18 cellular contexts compared by ENCODE assay signal in genomic region chr1:46449223-46450159, GRCh38. TPM values are rescaled to one million over a fixed set of nuclear protein-coding genes. Genes with fewer than 3 reads are reported as not detected.
DNase-seq lines count a peak whose midpoint lies in the region; ATAC-seq and TF ChIP-seq lines count a peak whose summit lies in the region.
"Had no signal": no experiment of that assay in that cellular context is flagged by ENCODE, and none has a peak within 500 bp of the region (broad histone marks: within the 10 kb centered on the region; RNA-seq: fewer than 3 reads in every experiment).

No MANE protein-coding gene starts in this region.

- H3K4me1 Mint-ChIP-seq in activated CD8-positive, alpha-beta memory T cell treated with anti-CD3 and anti-CD28 coated beads, Interleukin-2, amount 10 ng/mL, durations not matched to agents 7 days and 5 days: peaks cover 7% of the 10 kb centered on the region
- peaks cover 7% of the 10 kb centered on the region for H3K4me1 Mint-ChIP-seq in activated T-helper 17 cell treated with anti-CD3 and anti-CD28 coated beads, Interleukin-2, amount 50 U/mL, for 72 hours

- peak; percentile 32 for ATAC-seq in activated CD8-positive, alpha-beta memory T cell treated with anti-CD3 and anti-CD28 coated beads, Interleukin-2, amount 10 ng/mL, durations not matched to agents 7 days and 5 days
- peak; percentile 49 for ATAC-seq in activated T-helper 17 cell treated with anti-CD3 and anti-CD28 coated beads, Interleukin-2, amount 50 U/mL, for 72 hours (replicated peaks)
- ATAC-seq in HG03045 (IDR thresholded peaks at IDR 0.05; ENCODE audit: unreplicated experiment): no peak
- no peak for ATAC-seq in Right ventricle myocardium superior (ENCODE audit: poor library complexity)
- ATAC-seq: A549 had no signal

- no peaks in the 10 kb centered on the region for H3K9me3 ChIP-seq in spleen
- H3K9me3 ChIP-seq: A549, Caco-2 had no signal

- no peak overlapping the region for H3K27ac ChIP-seq in spleen
- H3K27ac ChIP-seq: GM23248, KMS-11 had no signal

- no peak for DNase-seq in activated CD8-positive, alpha-beta memory T cell treated with anti-CD3 and anti-CD28 coated beads, Interleukin-2, amount 10 ng/mL, durations not matched to agents 7 days and 5 days
- no peak for DNase-seq in activated CD8-positive, alpha-beta memory T cell treated with anti-CD3 and anti-CD28 coated beads for 24 hours
- peak; percentile 27 for DNase-seq in MV-4-11 (lab: John Stamatoyannopoulos, UW)
- DNase-seq in spleen: peak; percentile 56
- DNase-seq in stimulated activated CD8-positive, alpha-beta memory T cell treated with anti-CD3 and anti-CD28 coated beads, Interleukin-4, amount 100 ng/mL, for 48 hours: no peak
- DNase-seq in Right ventricle myocardium superior: no peak
- DNase-seq: Caco-2, DMS53, GM23248, NCI-H1930, NCI-H2171 treated with DMSO at 0.1 percent for 48 hours, NCI-H510A, RPMI8226 had no signal

- H3K4me3 Mint-ChIP-seq in activated CD8-positive, alpha-beta memory T cell treated with anti-CD3 and anti-CD28 coated beads, Interleukin-2, amount 10 ng/mL, durations not matched to agents 7 days and 5 days: no peak overlapping the region
- H3K4me3 Mint-ChIP-seq in activated T-helper 17 cell treated with anti-CD3 and anti-CD28 coated beads, Interleukin-2, amount 50 U/mL, for 72 hours: no peak overlapping the region

- H3K4me3 ChIP-seq in spleen: no peak overlapping the region
- H3K4me3 ChIP-seq: A549, GM23248 had no signal

- H3K27me3 Mint-ChIP-seq in activated CD8-positive, alpha-beta memory T cell treated with anti-CD3 and anti-CD28 coated beads, Interleukin-2, amount 10 ng/mL, durations not matched to agents 7 days and 5 days: peaks cover 67% of the 10 kb centered on the region
- H3K27me3 Mint-ChIP-seq in activated T-helper 17 cell treated with anti-CD3 and anti-CD28 coated beads, Interleukin-2, amount 50 U/mL, for 72 hours: peaks cover 49% of the 10 kb centered on the region

- 63 to 70% (median 65%) methylated on average over 6 of the region's 6 CpGs for WGBS in spleen, 5 donors

- no peak for TF ChIP-seq CTCF in spleen (IDR thresholded peaks at IDR 0.05 in 8 of 11, conservative IDR thresholded peaks at IDR 0.05 in 3 of 11)

- no peaks in the 10 kb centered on the region for H3K36me3 Mint-ChIP-seq in activated CD8-positive, alpha-beta memory T cell treated with anti-CD3 and anti-CD28 coated beads, Interleukin-2, amount 10 ng/mL, durations not matched to agents 7 days and 5 days
- no peaks in the 10 kb centered on the region for H3K36me3 Mint-ChIP-seq in activated T-helper 17 cell treated with anti-CD3 and anti-CD28 coated beads, Interleukin-2, amount 50 U/mL, for 72 hours (ENCODE audit: low read depth)

- H3K9me3 Mint-ChIP-seq in activated CD8-positive, alpha-beta memory T cell treated with anti-CD3 and anti-CD28 coated beads, Interleukin-2, amount 10 ng/mL, durations not matched to agents 7 days and 5 days (ENCODE audit: low read depth): no peaks in the 10 kb centered on the region
- no peaks in the 10 kb centered on the region for H3K9me3 Mint-ChIP-seq in activated T-helper 17 cell treated with anti-CD3 and anti-CD28 coated beads, Interleukin-2, amount 50 U/mL, for 72 hours

- H3K27me3 ChIP-seq in spleen (replicated peaks in 1 of 7): peaks cover 0 to 97% (median 28%) of the 10 kb centered on the region in 7 donors

- H3K4me1 ChIP-seq in spleen: peaks cover 0 to 24% (median 14%) of the 10 kb centered on the region in 6 donors
- H3K4me1 ChIP-seq: Caco-2 had no signal

- TF ChIP-seq POLR2A in spleen (IDR thresholded peaks at IDR 0.05): no peak

- H3K27ac Mint-ChIP-seq in activated CD8-positive, alpha-beta memory T cell treated with anti-CD3 and anti-CD28 coated beads, Interleukin-2, amount 10 ng/mL, durations not matched to agents 7 days and 5 days: no peak overlapping the region
- peak overlapping the region; percentile 3 for H3K27ac Mint-ChIP-seq in activated T-helper 17 cell treated with anti-CD3 and anti-CD28 coated beads, Interleukin-2, amount 50 U/mL, for 72 hours

- CTCF ChIA-PET in activated CD8-positive, alpha-beta memory T cell treated with anti-CD3 and anti-CD28 coated beads, Interleukin-2, amount 10 ng/mL, durations not matched to agents 7 days and 5 days (lab: Charles Lee): interaction anchor here (0.5 to 7.6 kb wide), 5 partner anchors 15 to 83 kb away, joined by 3 to 124 read pairs (median 5); no protein-coding TSS in a partner anchor

- no peaks in the 10 kb centered on the region for H3K36me3 ChIP-seq in spleen

- intact Hi-C loops in spleen (cut with DNase I; ENCODE audit: low total_unique reads): no loop called here
- intact Hi-C loops in Right ventricle myocardium superior (cut with DNase I): loop anchor here (5.0 kb wide), 1 partner anchor 78 kb away; no protein-coding TSS in a partner anchor

RNA-seq across cellular contexts. Expression of gene DMBX1, which starts 40.1 kb away (rescaled TPM):
- total RNA-seq in activated CD8-positive, alpha-beta memory T cell treated with anti-CD3 and anti-CD28 coated beads, Interleukin-2, amount 10 ng/mL, durations not matched to agents 7 days and 5 days: under 1 TPM in 1 of 2 experiments, not detected in 1; 0.15 TPM
- total RNA-seq in activated T-helper 17 cell treated with anti-CD3 and anti-CD28 coated beads, Interleukin-2, amount 50 U/mL, for 72 hours: under 1 TPM; 0.43 to 0.58 TPM
- total RNA-seq in spleen: not detected
- polyA plus RNA-seq in spleen: not detected
- not detected for total RNA-seq in Right ventricle myocardium superior
- total RNA-seq: GM23248, MCF 10A had no signal
- polyA plus RNA-seq: GM23248 had no signal

RNA-seq across cellular contexts. Expression of gene FAAH, which starts 55.4 kb away (rescaled TPM):
- 1 to 10 TPM; 3.1 to 3.9 TPM for total RNA-seq in activated CD8-positive, alpha-beta memory T cell treated with anti-CD3 and anti-CD28 coated beads, Interleukin-2, amount 10 ng/mL, durations not matched to agents 7 days and 5 days
- 1 to 10 TPM; 2.1 to 5.6 TPM for total RNA-seq in activated T-helper 17 cell treated with anti-CD3 and anti-CD28 coated beads, Interleukin-2, amount 50 U/mL, for 72 hours
- 10 to 100 TPM in 1 of 7 donors, 1 to 10 TPM in 6; 5.2 to 15.3 (median 7.3) TPM for total RNA-seq in spleen
- polyA plus RNA-seq in spleen: 10 to 100 TPM in 1 of 3 donors, 1 to 10 TPM in 2; 5.3 to 10.5 (median 9.6) TPM
- total RNA-seq in Right ventricle myocardium superior: 4.8 TPM

Comparison
In these comparisons a context has a peak if more than half of its experiments do, and no peak if none do; other contexts are left out.
1. ATAC-seq: peak in activated CD8-positive, alpha-beta memory T cell treated with anti-CD3 and anti-CD28 coated beads, Interleukin-2, amount 10 ng/mL, durations not matched to agents 7 days and 5 days (single experiment) and activated T-helper 17 cell treated with anti-CD3 and anti-CD28 coated beads, Interleukin-2, amount 50 U/mL, for 72 hours (single experiment); none in HG03045 (single experiment) and Right ventricle myocardium superior (single experiment).
2. DNase-seq: peak in MV-4-11 (single experiment) and spleen (single experiment); none in activated CD8-positive, alpha-beta memory T cell treated with anti-CD3 and anti-CD28 coated beads, Interleukin-2, amount 10 ng/mL, durations not matched to agents 7 days and 5 days (single experiment), activated CD8-positive, alpha-beta memory T cell treated with anti-CD3 and anti-CD28 coated beads for 24 hours (single experiment), stimulated activated CD8-positive, alpha-beta memory T cell treated with anti-CD3 and anti-CD28 coated beads, Interleukin-4, amount 100 ng/mL, for 48 hours (single experiment) and Right ventricle myocardium superior (single experiment).